10 cellular contexts compared by ENCODE assay signal in genomic region chr19:19026299-19026971, GRCh38. TPM values are rescaled to one million over a fixed set of nuclear protein-coding genes. Genes with fewer than 3 reads are reported as not detected.
DNase-seq lines count a peak whose midpoint lies in the region; ATAC-seq, FAIRE-seq and TF ChIP-seq lines count a peak whose summit lies in the region.
"Had no signal": no experiment of that assay in that cellular context is flagged by ENCODE, and none has a peak within 500 bp of the region (broad histone marks: within the 10 kb centered on the region; RNA-seq: fewer than 3 reads in every experiment).

No MANE protein-coding gene starts in this region.

- no peak for FAIRE-seq in pancreas (lab: Jason Lieb, UNC)
- FAIRE-seq: H1 had no signal

- peak; percentile 25 for TF ChIP-seq CTCF in GM12873 (IDR thresholded peaks at IDR 0.05; ENCODE audit: insufficient read depth, low read depth, low read length, missing control alignments)
- TF ChIP-seq CTCF in foreskin fibroblast (IDR thresholded peaks at IDR 0.05; ENCODE audit: low read depth, low read length), result peak; percentile 31
- no peak for TF ChIP-seq CTCF in pancreas (IDR thresholded peaks at IDR 0.05)

- in situ Hi-C loops in SK-MEL-5 (cut with HindIII; ENCODE audit: low pct_unique_long_range_greater_than_20kb, low sequenced_read_pairs), result no loop called here

- DNase-seq in SK-MEL-5 (ENCODE audit: low read depth, low spot score), result peak; percentile 24
- peak in 1 of 2 donors; percentile 22 for DNase-seq in foreskin fibroblast
- DNase-seq in pancreas, result peak in 1 of 6 donors; percentile 13
- DNase-seq in activated effector memory CD4-positive, alpha-beta T cell treated with Interleukin-2 at 50 U/mL for 16 hours, result no peak
- DNase-seq: stimulated activated naive CD8-positive, alpha-beta T cell treated with anti-CD3 and anti-CD28 coated beads, Interleukin-15, Interleukin-2, amounts not matched to agents 100 U/mL and 50 U/mL, for 24 hours had no signal

- H3K4me1 ChIP-seq in pancreas, result no peaks in the 10 kb centered on the region

- H3K27me3 ChIP-seq in pancreas, result no peaks in the 10 kb centered on the region

- intact Hi-C loops in pancreas (cut with DNase I), result no loop called here

- H3K4me3 ChIP-seq in foreskin fibroblast (ENCODE audit: low read depth in 1 of 2, low read length in 2 of 2) (no peak overlapping the region), pancreas (no peak overlapping the region)

- H3K27ac ChIP-seq in pancreas, result no peak overlapping the region

- whole genome bisulfite sequencing in pancreas, 2 donors, result 51 to 52% methylated on average over 10 of the region's 10 CpGs

- ATAC-seq in pancreas (peak in 3 of 4 donors; percentile 80 to 84 (median 84)), HG03045 (IDR thresholded peaks at IDR 0.05; ENCODE audit: unreplicated experiment) (no peak), HG03095 (IDR thresholded peaks at IDR 0.05; ENCODE audit: unreplicated experiment) (no peak), GM18873 (IDR thresholded peaks at IDR 0.05; ENCODE audit: low FRiP score, unreplicated experiment) (no peak)
- ATAC-seq: stimulated activated naive CD8-positive, alpha-beta T cell treated with anti-CD3 and anti-CD28 coated beads, Interleukin-15, Interleukin-2, amounts not matched to agents 100 U/mL and 50 U/mL, for 24 hours had no signal

- H3K36me3 ChIP-seq in pancreas, result peaks cover 0 to 22% (median 10%) of the 10 kb centered on the region in 3 donors

- H3K9me3 ChIP-seq in pancreas, result no peaks in the 10 kb centered on the region

RNA-seq across cellular contexts. Expression of gene SUGP2, which starts 6.9 kb away (rescaled TPM):
- 26.5 and 26.6 TPM in 2 replicates for total RNA-seq in SK-MEL-5 (2014; rRNA removed; shearing (Covaris generic))
- polyA plus RNA-seq in SK-MEL-5 (2015; cell fraction: cytosol; rRNA removed), result 35.2 and 39.6 TPM in 2 replicates
- polyA plus RNA-seq in SK-MEL-5 (2015; cell fraction: nucleus; rRNA removed), result 178 and 203 TPM in 2 replicates
- total RNA-seq in pancreas, result 10 to 100 TPM; 15.4 to 38.3 (median 23.9) TPM
- polyA plus RNA-seq in pancreas, result 10 to 100 TPM; 60.4 to 60.6 TPM

RNA-seq across cellular contexts. Expression of gene ARMC6, which starts 7.0 kb away (rescaled TPM):
- total RNA-seq in SK-MEL-5 (2014; rRNA removed; shearing (Covaris generic)), result 30.6 and 33.5 TPM in 2 replicates
- 46.4 and 49.6 TPM in 2 replicates for polyA plus RNA-seq in SK-MEL-5 (2015; cell fraction: cytosol; rRNA removed)
- polyA plus RNA-seq in SK-MEL-5 (2015; cell fraction: nucleus; rRNA removed), result 35.4 and 44.6 TPM in 2 replicates
- total RNA-seq in pancreas, result 1 to 10 TPM; 3.1 to 8.8 (median 7.0) TPM
- polyA plus RNA-seq in pancreas, result 10 to 100 TPM; 16.6 to 18.3 TPM

RNA-seq across cellular contexts. Expression of gene SLC25A42, which starts 37.4 kb away (rescaled TPM):
- 0.90 and 2.4 TPM in 2 replicates for total RNA-seq in SK-MEL-5 (2014; rRNA removed; shearing (Covaris generic))
- 1.8 and 2.2 TPM in 2 replicates for polyA plus RNA-seq in SK-MEL-5 (2015; cell fraction: cytosol; rRNA removed)
- polyA plus RNA-seq in SK-MEL-5 (2015; cell fraction: nucleus; rRNA removed), result 0.50 and 2.5 TPM in 2 replicates
- total RNA-seq in pancreas, result 1 to 10 TPM; 3.9 to 8.6 (median 5.7) TPM
- polyA plus RNA-seq in pancreas, result 1 to 10 TPM; 7.4 to 8.7 TPM

Comparison
In these comparisons a context has a peak if more than half of its experiments do, and no peak if none do; other contexts are left out.
1. CTCF ChIP-seq: peak in GM12873 (single experiment) and foreskin fibroblast (single experiment); none in pancreas (0 of 4).
2. ATAC-seq: peak in pancreas (3 of 4); none in HG03045 (single experiment), HG03095 (single experiment) and GM18873 (single experiment).